Comparison of ENCODE assay signal across 12 cellular contexts in genomic region chr12:53739285-53740129, GRCh38. TPM values are rescaled to one million over a fixed set of nuclear protein-coding genes. Genes with fewer than 3 reads are reported as not detected.
DNase-seq lines count a peak whose midpoint lies in the region; ATAC-seq and TF ChIP-seq lines count a peak whose summit lies in the region.
"Had no signal": no experiment of that assay in that cellular context is flagged by ENCODE, and none has a peak within 500 bp of the region (broad histone marks: within the 10 kb centered on the region; RNA-seq: fewer than 3 reads in every experiment).

No MANE protein-coding gene starts in this region.

- 22% methylated on average over 36 of the region's 46 CpGs for WGBS in SK-N-SH (ENCODE audit: low lambda C conversion rate)
- WGBS in right cardiac atrium: 3% methylated on average over 46 of the region's 46 CpGs

- H3K27ac Mint-ChIP-seq in activated CD4-positive, alpha-beta T cell treated with anti-CD3 and anti-CD28 coated beads for 36 hours: no peak overlapping the region
- H3K27ac Mint-ChIP-seq in activated CD4-positive, alpha-beta T cell treated with anti-CD3 and anti-CD28 coated beads, Interleukin-2, amount 10 ng/mL, durations not matched to agents 7 days and 5 days: no peak overlapping the region
- H3K27ac Mint-ChIP-seq: activated T-helper 1 cell treated with anti-CD3 and anti-CD28 coated beads, Interleukin-12 subunit alpha, Interleukin-12 subunit beta, Interleukin-2, Interleukin-4 antibody, amounts not matched to agents 30 ng/mL and 10 ng/mL and 1 ng/mL, durations not matched to agents 14 hours and 24 hours and 36 hours had no signal

- POLR2A ChIA-PET in activated CD4-positive, alpha-beta T cell treated with anti-CD3 and anti-CD28 coated beads for 36 hours (lab: Charles Lee): interaction anchor here (0.5 kb wide), 1 partner anchor 126 kb away, joined by 3 read pairs; no protein-coding TSS in a partner anchor
- POLR2A ChIA-PET in SK-N-SH (lab: Yijun Ruan, JAX): no interaction called here
- POLR2A ChIA-PET in activated CD4-positive, alpha-beta T cell treated with anti-CD3 and anti-CD28 coated beads, Interleukin-2, amount 10 ng/mL, durations not matched to agents 7 days and 5 days (lab: Charles Lee): no interaction called here

- H3K4me1 ChIP-seq in SK-N-SH (ENCODE audit: control insufficient read depth in 1 of 2, insufficient read depth in 2 of 2, low read depth in 1 of 2, low read length in 1 of 2): peaks cover 0 to 8% of the 10 kb centered on the region in 2 experiments; a peak in 1 of 4 replicates
- no peaks in the 10 kb centered on the region for H3K4me1 ChIP-seq in right cardiac atrium (ENCODE audit: control insufficient read depth, insufficient read depth, low read length)
- H3K4me1 ChIP-seq in skeletal muscle satellite cell (ENCODE audit: control insufficient read depth, insufficient read depth, low read length): peaks cover 2% of the 10 kb centered on the region

- H3K9ac ChIP-seq in SK-N-SH (no peak overlapping the region), skeletal muscle satellite cell (ENCODE audit: low read depth, low read length) (no peak overlapping the region)

- H3F3A ChIP-seq in SK-N-SH (replicated peaks; ENCODE audit: insufficient read depth): no peaks in the 10 kb centered on the region

- TF ChIP-seq CTCF in SK-N-SH (IDR thresholded peaks at IDR 0.05): no peak

- no peaks in the 10 kb centered on the region for H3K79me2 ChIP-seq in SK-N-SH (ENCODE audit: insufficient read depth)

- H3K27me3 Mint-ChIP-seq in activated CD4-positive, alpha-beta T cell treated with anti-CD3 and anti-CD28 coated beads for 36 hours: peaks cover 33% of the 10 kb centered on the region
- H3K27me3 Mint-ChIP-seq in activated CD4-positive, alpha-beta T cell treated with anti-CD3 and anti-CD28 coated beads, Interleukin-2, amount 10 ng/mL, durations not matched to agents 7 days and 5 days: peaks cover 57% of the 10 kb centered on the region

- TF ChIP-seq EP300 in SK-N-SH (IDR thresholded peaks at IDR 0.05; ENCODE audit: borderline replicate concordance in 1 of 2, low read depth in 1 of 2, low read length in 1 of 2): no peak

- H4K20me1 ChIP-seq in SK-N-SH (ENCODE audit: insufficient read depth): no peaks in the 10 kb centered on the region

- H3K36me3 ChIP-seq in SK-N-SH (replicated peaks in 1 of 2; ENCODE audit: control insufficient read depth in 1 of 2, insufficient read depth in 2 of 2, low read length in 1 of 2) (no peaks in the 10 kb centered on the region), skeletal muscle satellite cell (ENCODE audit: insufficient read depth, low read length) (no peaks in the 10 kb centered on the region)
- H3K36me3 ChIP-seq: gastroesophageal sphincter had no signal

- CTCF ChIA-PET in activated CD4-positive, alpha-beta T cell treated with anti-CD3 and anti-CD28 coated beads for 36 hours (lab: Charles Lee): interaction anchor here (0.6 to 15.7 kb wide), 8 partner anchors 5 to 192 kb away, joined by 3 to 230 read pairs (median 6); partner anchors contain the start of genes ATP5MC2 and CALCOCO1
- CTCF ChIA-PET in SK-N-SH (lab: Yijun Ruan, JAX): interaction anchor here (0.9 to 19.3 kb wide), 6 partner anchors 4 to 63 kb away, joined by 3 to 760 read pairs (median 182); partner anchors contain the start of genes ATP5MC2 and CALCOCO1
- CTCF ChIA-PET in activated CD4-positive, alpha-beta T cell treated with anti-CD3 and anti-CD28 coated beads, Interleukin-2, amount 10 ng/mL, durations not matched to agents 7 days and 5 days (lab: Charles Lee): interaction anchor here (2.6 to 9.3 kb wide), 2 partner anchors 8 to 37 kb away, joined by 9 to 155 read pairs; partner anchors contain the start of gene CALCOCO1

- H3K9me2 ChIP-seq in SK-N-SH: no peaks in the 10 kb centered on the region

- H3K4me3 ChIP-seq in SK-N-SH (ENCODE audit: low read depth in 2 of 2, low read length in 1 of 2): peak overlapping the region in 1 of 2 experiments; percentile 18; a peak in 1 of 4 replicates
- H3K4me3 ChIP-seq in right cardiac atrium (ENCODE audit: low read length): peak overlapping the region; percentile 30
- peak overlapping the region; percentile 35 for H3K4me3 ChIP-seq in skeletal muscle satellite cell (ENCODE audit: low read length)

- H3K9me3 Mint-ChIP-seq in activated CD4-positive, alpha-beta T cell treated with anti-CD3 and anti-CD28 coated beads for 36 hours (ENCODE audit: low read depth): no peaks in the 10 kb centered on the region
- H3K9me3 Mint-ChIP-seq in activated CD4-positive, alpha-beta T cell treated with anti-CD3 and anti-CD28 coated beads, Interleukin-2, amount 10 ng/mL, durations not matched to agents 7 days and 5 days: no peaks in the 10 kb centered on the region
- H3K9me3 Mint-ChIP-seq: activated T-helper 1 cell treated with anti-CD3 and anti-CD28 coated beads, Interleukin-12 subunit alpha, Interleukin-12 subunit beta, Interleukin-2, Interleukin-4 antibody, amounts not matched to agents 30 ng/mL and 10 ng/mL and 1 ng/mL, durations not matched to agents 14 hours and 24 hours and 36 hours had no signal

- H3K27ac ChIP-seq in SK-N-SH (ENCODE audit: low read depth in 2 of 2, low read length in 1 of 2): no peak overlapping the region
- H3K27ac ChIP-seq in right cardiac atrium (ENCODE audit: low read length): no peak overlapping the region
- H3K27ac ChIP-seq: gastroesophageal sphincter had no signal

- no peaks in the 10 kb centered on the region for H3K9me3 ChIP-seq in SK-N-SH
- H3K9me3 ChIP-seq in right cardiac atrium (ENCODE audit: control insufficient read depth, low read length): no peaks in the 10 kb centered on the region
- no peaks in the 10 kb centered on the region for H3K9me3 ChIP-seq in skeletal muscle satellite cell (replicated peaks; ENCODE audit: low read length)
- H3K9me3 ChIP-seq: gastroesophageal sphincter had no signal

- ATAC-seq in activated CD4-positive, alpha-beta T cell treated with anti-CD3 and anti-CD28 coated beads for 36 hours: peak; percentile 13
- ATAC-seq in right cardiac atrium: no peak
- ATAC-seq: gastroesophageal sphincter had no signal

- intact Hi-C loops in activated CD4-positive, alpha-beta T cell treated with anti-CD3 and anti-CD28 coated beads for 36 hours (cut with DNase I, micrococcal nuclease): no loop called here
- intact Hi-C loops in right cardiac atrium (cut with DNase I): no loop called here

- H3K4me1 Mint-ChIP-seq in activated CD4-positive, alpha-beta T cell treated with anti-CD3 and anti-CD28 coated beads for 36 hours: peaks cover 14% of the 10 kb centered on the region
- H3K4me1 Mint-ChIP-seq in activated CD4-positive, alpha-beta T cell treated with anti-CD3 and anti-CD28 coated beads, Interleukin-2, amount 10 ng/mL, durations not matched to agents 7 days and 5 days: peaks cover 15% of the 10 kb centered on the region

- H3K4me2 ChIP-seq in SK-N-SH (peak overlapping the region; percentile 40; the same call in 1 of the 2 replicates), skeletal muscle satellite cell (ENCODE audit: low read length) (peak overlapping the region; percentile 60)

- TF ChIP-seq RAD21 in SK-N-SH (IDR thresholded peaks at IDR 0.05; ENCODE audit: low read length): no peak

- H3K27me3 ChIP-seq in SK-N-SH (ENCODE audit: insufficient read depth) (peaks cover 88% of the 10 kb centered on the region), right cardiac atrium (ENCODE audit: control insufficient read depth, insufficient read depth) (no peaks in the 10 kb centered on the region), skeletal muscle satellite cell (ENCODE audit: control insufficient read depth, insufficient read depth, low read length) (peaks cover 79% of the 10 kb centered on the region)

- H2AFZ ChIP-seq in SK-N-SH (ENCODE audit: low read depth): no peak overlapping the region

- no peaks in the 10 kb centered on the region for H3K36me3 Mint-ChIP-seq in activated CD4-positive, alpha-beta T cell treated with anti-CD3 and anti-CD28 coated beads for 36 hours (ENCODE audit: low read depth)
- no peaks in the 10 kb centered on the region for H3K36me3 Mint-ChIP-seq in activated CD4-positive, alpha-beta T cell treated with anti-CD3 and anti-CD28 coated beads, Interleukin-2, amount 10 ng/mL, durations not matched to agents 7 days and 5 days (ENCODE audit: low read depth)

- no peak for DNase-seq in activated CD4-positive, alpha-beta T cell treated with anti-CD3 and anti-CD28 coated beads for 36 hours
- no peak for DNase-seq in activated CD4-positive, alpha-beta T cell treated with anti-CD3 and anti-CD28 coated beads, Interleukin-2, amount 50 U/mL, for 4 hours
- DNase-seq in SK-N-SH (peak; percentile 48), right cardiac atrium (no peak), NCI-H510A treated with DMSO at 0.1 percent for 48 hours (lab: John Stamatoyannopoulos, UW) (no peak), kidney tubule cell (ENCODE audit: low spot score) (no peak)
- no peak for DNase-seq in activated CD4-positive, alpha-beta T cell treated with anti-CD3 and anti-CD28 coated beads, Interleukin-2, amount 10 ng/mL, durations not matched to agents 7 days and 5 days
- DNase-seq: Karpas-422 had no signal

- peak overlapping the region; percentile 22 for H3K4me3 Mint-ChIP-seq in activated CD4-positive, alpha-beta T cell treated with anti-CD3 and anti-CD28 coated beads for 36 hours
- no peak overlapping the region for H3K4me3 Mint-ChIP-seq in activated CD4-positive, alpha-beta T cell treated with anti-CD3 and anti-CD28 coated beads, Interleukin-2, amount 10 ng/mL, durations not matched to agents 7 days and 5 days
- H3K4me3 Mint-ChIP-seq: activated T-helper 1 cell treated with anti-CD3 and anti-CD28 coated beads, Interleukin-12 subunit alpha, Interleukin-12 subunit beta, Interleukin-2, Interleukin-4 antibody, amounts not matched to agents 30 ng/mL and 10 ng/mL and 1 ng/mL, durations not matched to agents 14 hours and 24 hours and 36 hours had no signal

RNA-seq across cellular contexts. Expression of gene CALCOCO1, which starts 12.3 kb away (rescaled TPM):
- 10 to 100 TPM; 17.1 to 20.4 TPM for total RNA-seq in activated CD4-positive, alpha-beta T cell treated with anti-CD3 and anti-CD28 coated beads for 36 hours
- polyA plus RNA-seq in SK-N-SH (2012; rRNA removed) (72.1 and 130 TPM in 2 replicates), right cardiac atrium (121 TPM)
- polyA plus RNA-seq in SK-N-SH (2012; cell fraction: cytosol; rRNA removed): 43.0 and 60.7 TPM in 2 replicates
- polyA plus RNA-seq in SK-N-SH (2012; cell fraction: nucleus; rRNA removed): 261 and 365 TPM in 2 replicates
- total RNA-seq in right cardiac atrium: 100 to 1,000 TPM; 189 to 247 (median 207) TPM
- total RNA-seq in skeletal muscle satellite cell (2012; rRNA removed): 41.8 and 47.8 TPM in 2 replicates
- total RNA-seq in activated CD4-positive, alpha-beta T cell treated with anti-CD3 and anti-CD28 coated beads, Interleukin-2, amount 10 ng/mL, durations not matched to agents 7 days and 5 days: 10 to 100 TPM; 54.6 to 56.8 TPM

RNA-seq across cellular contexts. Expression of gene CISTR, which starts 12.3 kb away (rescaled TPM):
- total RNA-seq in activated CD4-positive, alpha-beta T cell treated with anti-CD3 and anti-CD28 coated beads for 36 hours: not detected
- polyA plus RNA-seq in SK-N-SH (2012; rRNA removed): not detected in 2 replicates
- polyA plus RNA-seq in SK-N-SH (2012; cell fraction: cytosol; rRNA removed): not detected in 2 replicates
- polyA plus RNA-seq in SK-N-SH (2012; cell fraction: nucleus; rRNA removed): not detected in 2 replicates
- total RNA-seq in right cardiac atrium: 1 to 10 TPM; 3.2 to 5.9 (median 4.0) TPM
- polyA plus RNA-seq in right cardiac atrium: 2.8 TPM
- not detected in 2 replicates for total RNA-seq in skeletal muscle satellite cell (2012; rRNA removed)
- not detected for total RNA-seq in activated CD4-positive, alpha-beta T cell treated with anti-CD3 and anti-CD28 coated beads, Interleukin-2, amount 10 ng/mL, durations not matched to agents 7 days and 5 days
- total RNA-seq: activated T-helper 1 cell treated with anti-CD3 and anti-CD28 coated beads, Interleukin-12 subunit alpha, Interleukin-12 subunit beta, Interleukin-2, Interleukin-4 antibody, amounts not matched to agents 30 ng/mL and 10 ng/mL and 1 ng/mL, durations not matched to agents 14 hours and 24 hours and 36 hours; renal cortical epithelial cell had no signal
